12 cellular contexts compared by ENCODE assay signal in genomic region chr1:206041640-206042039, GRCh38. TPM values are rescaled to one million over a fixed set of nuclear protein-coding genes. Genes with fewer than 3 reads are reported as not detected.
DNase-seq lines count a peak whose midpoint lies in the region; ATAC-seq, FAIRE-seq and TF ChIP-seq lines count a peak whose summit lies in the region.
"Had no signal": no experiment of that assay in that cellular context is flagged by ENCODE, and none has a peak within 500 bp of the region (broad histone marks: within the 10 kb centered on the region; RNA-seq: fewer than 3 reads in every experiment).

No MANE protein-coding gene starts in this region.

- H3K4me2 ChIP-seq in A549, result no peak overlapping the region

- H3K4me1 ChIP-seq in A549, result no peaks in the 10 kb centered on the region

- TF ChIP-seq CTCF in A549 (IDR thresholded peaks at IDR 0.05), result no peak

- TF ChIP-seq POLR2A in A549 (IDR thresholded peaks at IDR 0.05; ENCODE audit: low read length), result no peak

- DNase-seq in A549 (ENCODE audit: low read depth in 1 of 2, low spot score in 1 of 2), result no peak
- peak; percentile 63 for DNase-seq in NCI-H1694 treated with DMSO at 0.1 percent for 48 hours (lab: John Stamatoyannopoulos, UW)
- no peak for DNase-seq in RKO (ENCODE audit: low spot score)
- no peak for DNase-seq in MV-4-11 (lab: John Stamatoyannopoulos, UW)
- DNase-seq in A172 (ENCODE audit: low spot score), result no peak
- no peak for DNase-seq in posterior vena cava (ENCODE audit: low spot score)
- DNase-seq: activated CD4-positive, alpha-beta T cell treated with anti-CD3 and anti-CD28 coated beads, Interleukin-2, amount 50 U/mL, for 1 hour; stimulated activated CD4-positive, alpha-beta T cell treated with anti-CD3 and anti-CD28 coated beads, Interleukin-4, amount 100 ng/mL, for 1 hour had no signal

- FAIRE-seq in A549 (lab: Jason Lieb, UNC), result no peak

- CTCF ChIA-PET in A549 (lab: Yijun Ruan, JAX), result interaction anchor here (1.2 kb wide), 1 partner anchor 11 kb away, joined by 4 read pairs; no protein-coding TSS in a partner anchor

- no peaks in the 10 kb centered on the region for H3K9me3 ChIP-seq in A549

- intact Hi-C loops in posterior vena cava (cut with DNase I), result no loop called here

- POLR2A ChIA-PET in A549 (lab: Yijun Ruan, JAX), result no interaction called here

- TF ChIP-seq RAD21 in A549 (conservative IDR thresholded peaks at IDR 0.05 in 1 of 2, IDR thresholded peaks at IDR 0.05 in 1 of 2), result no peak

- no peak for TF ChIP-seq EP300 in A549 (IDR thresholded peaks at IDR 0.05)

- no peak overlapping the region for H3K4me3 ChIP-seq in A549

- ATAC-seq in A549, result peak; percentile 13 to 26; a peak in 2 of 6 replicates
- ATAC-seq in GM19463 (IDR thresholded peaks at IDR 0.05; ENCODE audit: unreplicated experiment), result peak; percentile 70
- peak; percentile 82 for ATAC-seq in esophagus mucosa

- H3K27ac ChIP-seq in A549, result no peak overlapping the region
- H3K27ac ChIP-seq: HL-60 had no signal

- 59% methylated on average over 7 of the region's 7 CpGs for WGBS in A549 (ENCODE audit: missing lambda C conversion rate)

TF ChIP-seq in A549, 52 proteins besides CTCF, POLR2A, EP300 and RAD21:
- no peak for TF ChIP-seq BHLHE40 (IDR thresholded peaks at IDR 0.05; ENCODE audit: low read depth, low read length)
- TF ChIP-seq ZC3H11A (IDR thresholded peaks at IDR 0.05), result no peak
- no peak for TF ChIP-seq ESRRA (IDR thresholded peaks at IDR 0.05; ENCODE audit: borderline replicate concordance, low read length)
- TF ChIP-seq, protein P1, sequence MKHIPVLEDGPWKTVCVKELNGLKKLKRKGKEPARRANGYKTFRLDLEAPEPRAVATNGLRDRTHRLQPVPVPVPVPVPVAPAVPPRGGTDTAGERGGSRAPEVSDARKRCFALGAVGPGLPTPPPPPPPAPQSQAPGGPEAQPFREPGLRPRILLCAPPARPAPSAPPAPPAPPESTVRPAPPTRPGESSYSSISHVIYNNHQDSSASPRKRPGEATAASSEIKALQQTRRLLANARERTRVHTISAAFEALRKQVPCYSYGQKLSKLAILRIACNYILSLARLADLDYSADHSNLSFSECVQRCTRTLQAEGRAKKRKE (CRISPR knock-in tag; IDR thresholded peaks at IDR 0.05; ENCODE audit: low read depth), result no peak
- no peak for TF ChIP-seq HOXB13 (CRISPR knock-in tag; IDR thresholded peaks at IDR 0.05; ENCODE audit: low read depth)
- TF ChIP-seq HOXA7 (CRISPR knock-in tag; IDR thresholded peaks at IDR 0.05), result no peak
- no peak for TF ChIP-seq JUN (IDR thresholded peaks at IDR 0.05)
- no peak for TF ChIP-seq TP53 (CRISPR knock-in tag; IDR thresholded peaks at IDR 0.05)
- TF ChIP-seq HMGXB4 (CRISPR knock-in tag; IDR thresholded peaks at IDR 0.05; ENCODE audit: borderline replicate concordance), result no peak
- no peak for TF ChIP-seq SREBF2 (IDR thresholded peaks at IDR 0.05)
- no peak for TF ChIP-seq MYC (IDR thresholded peaks at IDR 0.05; ENCODE audit: borderline replicate concordance, low read length)
- no peak for TF ChIP-seq FOSL2 (IDR thresholded peaks at IDR 0.05)
- TF ChIP-seq FOSL2 (CRISPR knock-in tag; IDR thresholded peaks at IDR 0.05), result no peak
- TF ChIP-seq E2F6 (IDR thresholded peaks at IDR 0.05; ENCODE audit: borderline replicate concordance, low read depth), result no peak
- no peak for TF ChIP-seq ZFP36 (IDR thresholded peaks at IDR 0.05; ENCODE audit: borderline replicate concordance, partially characterized antibody)
- no peak for TF ChIP-seq RCOR1 (IDR thresholded peaks at IDR 0.05; ENCODE audit: low read depth, low read length)
- no peak for TF ChIP-seq CHD4 (IDR thresholded peaks at IDR 0.05; ENCODE audit: borderline replicate concordance)
- no peak for TF ChIP-seq FOXS1 (CRISPR knock-in tag; IDR thresholded peaks at IDR 0.05)
- no peak for TF ChIP-seq CBX2 (IDR thresholded peaks at IDR 0.05; ENCODE audit: borderline replicate concordance, low read depth)
- no peak for TF ChIP-seq ELK1 (IDR thresholded peaks at IDR 0.05; ENCODE audit: low read depth, low read length)

RNA-seq across cellular contexts. Expression of gene RHEX, which starts 11.3 kb away (rescaled TPM):
- polyA plus RNA-seq in A549 (2011; rRNA removed) (not detected in 2 replicates), A549 (2017; fragmentation: RNase III; extraction: RNeasy Plus Mini Kit Qiagen cat#74134 plus additional on column Dnase treatment) (not detected in 3 replicates)
- not detected in 2 replicates for polyA plus RNA-seq in A549 (2012; cell fraction: cytosol; rRNA removed)
- polyA plus RNA-seq in A549 (2012; cell fraction: nucleus; rRNA removed), result not detected in 2 replicates
- polyA minus RNA-seq in A549 (2011; rRNA and poly(A)+ RNA removed), result not detected in 2 replicates
- total RNA-seq in esophagus mucosa (0.48 TPM), posterior vena cava (1 to 10 TPM; 1.8 to 4.3 TPM)
- not detected in 2 replicates for total RNA-seq in A172 (2014; rRNA removed; shearing (Covaris generic))
- polyA plus RNA-seq: BJ had no signal

RNA-seq across cellular contexts. Expression of gene CTSE, which starts 17.9 kb away (rescaled TPM):
- polyA plus RNA-seq in A549 (2011; rRNA removed) (not detected in 2 replicates), A549 (2017; fragmentation: RNase III; extraction: RNeasy Plus Mini Kit Qiagen cat#74134 plus additional on column Dnase treatment) (not detected in 3 replicates)
- not detected in 2 replicates for polyA plus RNA-seq in A549 (2012; cell fraction: cytosol; rRNA removed)
- polyA plus RNA-seq in A549 (2012; cell fraction: nucleus; rRNA removed), result not detected in 2 replicates
- polyA minus RNA-seq in A549 (2011; rRNA and poly(A)+ RNA removed), result not detected in 2 replicates
- total RNA-seq in esophagus mucosa (0.12 TPM), posterior vena cava (not detected)
- total RNA-seq in A172 (2014; rRNA removed; shearing (Covaris generic)), result not detected in 2 replicates
- polyA plus RNA-seq: BJ had no signal

RNA-seq across cellular contexts. Expression of gene RAB7B, which starts 38.4 kb away (rescaled TPM):
- 0.04 and 0.08 TPM in 2 replicates for polyA plus RNA-seq in A549 (2011; rRNA removed)
- polyA plus RNA-seq in A549 (2012; cell fraction: cytosol; rRNA removed), result 0.04 and 0.09 TPM in 2 replicates
- 0.12 and 0.22 TPM in 2 replicates for polyA plus RNA-seq in A549 (2012; cell fraction: nucleus; rRNA removed)
- 0.20 to 0.37 TPM (median 0.30 TPM) in 3 replicates for polyA plus RNA-seq in A549 (2017; fragmentation: RNase III; extraction: RNeasy Plus Mini Kit Qiagen cat#74134 plus additional on column Dnase treatment)
- not detected in 2 replicates for polyA minus RNA-seq in A549 (2011; rRNA and poly(A)+ RNA removed)
- 18.9 TPM for total RNA-seq in esophagus mucosa
- total RNA-seq in A172 (2014; rRNA removed; shearing (Covaris generic)), result 0.29 TPM in 2 replicates
- total RNA-seq in posterior vena cava, result 1 to 10 TPM; 3.2 to 9.2 TPM

Comparison
In these comparisons a context has a peak if more than half of its experiments do, and no peak if none do; other contexts are left out.
1. ATAC-seq: peak in every context shown above with its lines; median percentile 82 in esophagus mucosa; 70 in GM19463; 20 in A549.